Comparison of ENCODE assay signal across 9 cellular contexts in the genomic region with DNA sequence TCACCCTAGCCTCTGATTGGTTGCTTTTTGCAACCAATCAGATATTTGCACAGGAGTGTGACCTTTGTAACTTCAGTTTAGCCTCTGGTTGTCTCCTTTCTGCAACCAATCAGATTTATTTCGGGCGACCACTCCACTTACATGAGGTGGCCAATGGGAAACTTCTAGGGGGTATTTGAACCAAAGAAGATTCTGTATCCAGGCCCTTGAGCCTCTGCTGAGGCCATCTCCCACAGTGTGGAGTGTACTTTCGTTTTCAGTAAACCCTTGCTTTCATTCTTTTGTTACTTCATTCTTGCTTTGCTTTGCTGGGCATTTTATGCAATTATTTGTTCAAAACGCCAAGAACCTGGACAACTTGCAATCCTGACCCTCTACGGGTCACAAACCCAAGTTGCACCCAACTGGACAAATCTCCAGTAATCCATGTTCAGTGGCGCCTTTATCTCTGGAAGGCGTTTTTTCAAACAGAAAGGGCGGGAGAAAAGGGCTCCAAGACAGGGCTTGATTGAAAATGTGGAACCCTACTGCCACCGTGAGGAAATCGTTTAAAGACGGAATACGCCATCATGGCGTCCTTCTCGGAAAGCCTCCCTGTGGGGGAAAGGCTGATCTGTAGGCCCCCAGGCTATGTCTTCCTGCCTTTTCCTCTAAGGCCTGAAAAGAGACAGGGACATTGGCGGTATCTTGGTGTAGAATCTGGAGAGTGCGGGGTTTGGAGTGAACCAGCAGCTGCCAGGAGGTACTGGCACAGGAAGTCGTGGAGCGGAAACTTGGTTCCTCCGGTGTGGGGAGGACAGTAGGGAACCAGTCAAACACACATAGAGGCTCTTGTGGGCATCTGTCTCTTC.
A peak's percentile ranks its signal among the peaks of the same experiment; 100 is the strongest.
DNase-seq lines count a peak whose midpoint lies in the region; FAIRE-seq and TF ChIP-seq lines count a peak whose summit lies in the region.
"Had no signal": no experiment of that assay in that cellular context is flagged by ENCODE, and none has a peak within 500 bp of the region (broad histone marks: within the 10 kb centered on the region; RNA-seq: fewer than 3 reads in every experiment).

No MANE protein-coding gene starts in this region.

- no peak overlapping the region for H3K56ac ChIP-seq in H1 (replicated peaks; ENCODE audit: insufficient read length, low read depth, low read length)

- no peaks in the 10 kb centered on the region for H3K4me1 Mint-ChIP-seq in endothelial cell (ENCODE audit: unreplicated experiment)

- no peak overlapping the region for H3K4ac ChIP-seq in H1 (replicated peaks; ENCODE audit: insufficient read length, low read depth, low read length)

- no peaks in the 10 kb centered on the region for H3K23me2 ChIP-seq in H1 (ENCODE audit: low read depth, low read length)

- no peak overlapping the region for H3K23ac ChIP-seq in H1 (ENCODE audit: insufficient read length)

- H2AK5ac ChIP-seq in H1 (ENCODE audit: low read depth, low read length), result no peak overlapping the region

- TF ChIP-seq CTCF in H1 (IDR thresholded peaks at IDR 0.05; ENCODE audit: control extremely low read depth in 1 of 3, insufficient read depth in 1 of 3, low read depth in 1 of 3, low read length in 3 of 3), result no peak
- peak in 2 of 6 experiments; percentile 63 to 66 for TF ChIP-seq CTCF in thyroid gland (IDR thresholded peaks at IDR 0.05)
- no peak for TF ChIP-seq CTCF in endothelial cell (IDR thresholded peaks at IDR 0.05; ENCODE audit: unreplicated experiment)
- no peak for TF ChIP-seq CTCF in PC-9 (conservative IDR thresholded peaks at IDR 0.05)

- CTCF ChIA-PET in H1 (lab: Charles Lee; ENCODE audit: partially characterized antibody) (no interaction called here), PC-9 (lab: Charles Lee) (no interaction called here)

- H3K79me2 ChIP-seq in H1 (ENCODE audit: control insufficient read depth in 1 of 2, insufficient read depth in 2 of 2, low read length in 2 of 2) (no peaks in the 10 kb centered on the region), PC-9 (ENCODE audit: low read depth) (no peaks in the 10 kb centered on the region)

- H2AFZ ChIP-seq in H1 (ENCODE audit: low read length), result no peak overlapping the region
- no peak overlapping the region for H2AFZ ChIP-seq in PC-9

- no peak overlapping the region for H4K5ac ChIP-seq in H1 (ENCODE audit: insufficient read length, low read depth, low read length)

- peaks cover 13% of the 10 kb centered on the region for H3K36me3 Mint-ChIP-seq in endothelial cell (ENCODE audit: low read depth, unreplicated experiment)

- no peak overlapping the region for H3K4me3 ChIP-seq in H1 (ENCODE audit: extremely low read depth in 1 of 4, insufficient read depth in 2 of 4, low read depth in 3 of 4, low read length in 4 of 4)
- H3K4me3 ChIP-seq in thyroid gland (replicated peaks in 1 of 3), result peak overlapping the region in 1 of 3 donors; percentile 19
- H3K4me3 ChIP-seq in PC-9, result no peak overlapping the region
- H3K4me3 ChIP-seq: SJSA1 had no signal

- FAIRE-seq in H1 (lab: Jason Lieb, UNC), result peak; percentile 19

- no peak overlapping the region for H3K14ac ChIP-seq in H1 (ENCODE audit: insufficient read length)

- no peak for TF ChIP-seq RAD21 in H1 (IDR thresholded peaks at IDR 0.05 in 1 of 2, conservative IDR thresholded peaks at IDR 0.05 in 1 of 2; ENCODE audit: low read depth in 2 of 2, low read length in 2 of 2)

- H2BK15ac ChIP-seq in H1 (ENCODE audit: low read length), result no peak overlapping the region

- H3K27ac Mint-ChIP-seq in endothelial cell (ENCODE audit: unreplicated experiment), result no peak overlapping the region

- H3K4me2 ChIP-seq in H1 (ENCODE audit: insufficient read depth in 1 of 2, low read depth in 2 of 2, low read length in 2 of 2), result no peak overlapping the region
- H3K4me2 ChIP-seq in PC-9, result no peak overlapping the region

- peaks cover 5% of the 10 kb centered on the region for H3K9me3 Mint-ChIP-seq in endothelial cell (ENCODE audit: unreplicated experiment)

- H3K79me1 ChIP-seq in H1 (ENCODE audit: low read depth, low read length), result no peaks in the 10 kb centered on the region

- H4K91ac ChIP-seq in H1 (replicated peaks; ENCODE audit: insufficient read length, low read length), result no peak overlapping the region

- H3K27me3 ChIP-seq in H1 (replicated peaks in 1 of 4; ENCODE audit: control insufficient read depth in 3 of 4, extremely low read depth in 1 of 4, insufficient read depth in 3 of 4, low read length in 3 of 4), result no peaks in the 10 kb centered on the region
- no peaks in the 10 kb centered on the region for H3K27me3 ChIP-seq in thyroid gland
- H3K27me3 ChIP-seq in PC-9 (ENCODE audit: insufficient read depth, low read depth), result no peaks in the 10 kb centered on the region
- H3K27me3 ChIP-seq: SJSA1 had no signal

- WGBS in H1 (ENCODE audit: extremely low coverage in 1 of 2, insufficient coverage in 1 of 2, insufficient read length in 1 of 2, insufficient replicate concordance in 2 of 2, low coverage in 1 of 2, low lambda C conversion rate in 2 of 2, missing lambda C conversion rate in 1 of 2), 2 experiments, result 92% methylated on average over 16 of the region's 19 CpGs; no CpG with 5 or more reads in 1 of the 2 experiments
- WGBS in thyroid gland, 2 donors, result 95 to 97% methylated on average over 19 of the region's 19 CpGs

- no peak overlapping the region for H3K27ac ChIP-seq in H1 (ENCODE audit: low read depth, low read length)
- peak overlapping the region in 2 of 3 donors; percentile 76 to 84 for H3K27ac ChIP-seq in thyroid gland
- H3K27ac ChIP-seq in PC-9, result no peak overlapping the region
- H3K27ac ChIP-seq: SJSA1 had no signal

- H2BK5ac ChIP-seq in H1 (ENCODE audit: low read depth, low read length), result no peak overlapping the region

- H2BK120ac ChIP-seq in H1 (replicated peaks; ENCODE audit: low read depth, low read length), result no peak overlapping the region

- intact Hi-C loops in thyroid gland (cut with DNase I) (no loop called here), PC-9 (cut with micrococcal nuclease; ENCODE audit: unreplicated experiment) (no loop called here)

- H3K9me3 ChIP-seq in H1 (ENCODE audit: insufficient read depth in 2 of 2, low read depth in 1 of 2, low read length in 1 of 2), result no peaks in the 10 kb centered on the region
- no peaks in the 10 kb centered on the region for H3K9me3 ChIP-seq in thyroid gland
- peaks cover 16% of the 10 kb centered on the region for H3K9me3 ChIP-seq in PC-9 (ENCODE audit: insufficient read depth, low read depth)
- H3K9me3 ChIP-seq: SJSA1 had no signal

- H3K4me1 ChIP-seq in H1 (replicated peaks in 1 of 4; ENCODE audit: control insufficient read depth in 3 of 4, insufficient read depth in 4 of 4, low read length in 3 of 4) (no peaks in the 10 kb centered on the region), thyroid gland (no peaks in the 10 kb centered on the region), PC-9 (replicated peaks; ENCODE audit: insufficient read depth) (no peaks in the 10 kb centered on the region)
- H3K4me1 ChIP-seq: SJSA1 had no signal

- no peaks in the 10 kb centered on the region for H3F3A ChIP-seq in PC-9 (ENCODE audit: insufficient read depth, low read depth)

- no peak overlapping the region for H3K18ac ChIP-seq in H1 (ENCODE audit: extremely low read depth, low read length)

- no peak overlapping the region for H4K8ac ChIP-seq in H1 (ENCODE audit: extremely low read depth, insufficient read depth, low read length)

- no peak overlapping the region for H2BK20ac ChIP-seq in H1 (ENCODE audit: low read length)

- no peak for TF ChIP-seq POLR2A in H1 (IDR thresholded peaks at IDR 0.05; ENCODE audit: control extremely low read depth in 1 of 2, low read depth in 2 of 2, low read length in 2 of 2)
- TF ChIP-seq POLR2A in thyroid gland (IDR thresholded peaks at IDR 0.05), result no peak

- POLR2A ChIA-PET in H1 (lab: Charles Lee; ENCODE audit: partially characterized antibody) (no interaction called here), PC-9 (lab: Charles Lee; ENCODE audit: unreplicated experiment) (no interaction called here)

- no TSS peak for BruUV-seq in PC-9 (replicated peaks; lab: Mats Ljungman, UMichigan)

- no peak overlapping the region for H3K4me3 Mint-ChIP-seq in endothelial cell (ENCODE audit: unreplicated experiment)

- DNase-seq in activated T-cell treated with anti-CD3 and anti-CD28 coated beads, Interleukin-2, amount 50 U/mL, for 1 hour, result peak; percentile 71
- no peak for DNase-seq in activated T-cell treated with anti-CD3 and anti-CD28 coated beads for 4 hours
- peak; percentile 52 to 69 for DNase-seq in NCI-H1930 (lab: John Stamatoyannopoulos, UW)
- DNase-seq in H1 (ENCODE audit: low read depth in 1 of 2, low spot score in 2 of 2), result no peak
- no peak for DNase-seq in thyroid gland
- DNase-seq in kidney glomerular epithelial cell (lab: John Stamatoyannopoulos, UW), result no peak
- no peak for DNase-seq in endothelial cell (ENCODE audit: low spot score)
- DNase-seq in PC-9, result no peak

- TF ChIP-seq EP300 in H1 (IDR thresholded peaks at IDR 0.05; ENCODE audit: borderline replicate concordance in 1 of 2, low read depth in 2 of 2, low read length in 2 of 2), result no peak

- H2BK12ac ChIP-seq in H1 (ENCODE audit: low read depth, low read length), result no peak overlapping the region

- H3K9ac ChIP-seq in H1 (replicated peaks in 1 of 4; ENCODE audit: extremely low read depth in 1 of 4, low read depth in 3 of 4, low read length in 3 of 4), result no peak overlapping the region

- H3K36me3 ChIP-seq in H1 (ENCODE audit: control insufficient read depth in 2 of 4, insufficient read depth in 4 of 4, low read length in 3 of 4) (peaks cover 0 to 24% (median 2%) of the 10 kb centered on the region in 4 experiments; a peak in 4 of 8 replicates), thyroid gland (no peaks in the 10 kb centered on the region), PC-9 (ENCODE audit: low read depth) (no peaks in the 10 kb centered on the region; the same call in 1 of the 2 replicates)
- H3K36me3 ChIP-seq: SJSA1 had no signal

- no peaks in the 10 kb centered on the region for H3K9me2 ChIP-seq in PC-9 (ENCODE audit: insufficient read depth)

- H3K27me3 Mint-ChIP-seq in endothelial cell (ENCODE audit: unreplicated experiment), result peaks cover 2% of the 10 kb centered on the region

- H4K20me1 ChIP-seq in H1 (replicated peaks in 1 of 2; ENCODE audit: control insufficient read depth in 1 of 2, insufficient read depth in 2 of 2, low read length in 2 of 2) (no peaks in the 10 kb centered on the region), PC-9 (ENCODE audit: insufficient read depth) (no peaks in the 10 kb centered on the region)

TF ChIP-seq in H1, 55 proteins besides CTCF, POLR2A, EP300 and RAD21:
- TF ChIP-seq SP1 (IDR thresholded peaks at IDR 0.05; ENCODE audit: low read depth, low read length), result no peak
- TF ChIP-seq, protein P1, sequence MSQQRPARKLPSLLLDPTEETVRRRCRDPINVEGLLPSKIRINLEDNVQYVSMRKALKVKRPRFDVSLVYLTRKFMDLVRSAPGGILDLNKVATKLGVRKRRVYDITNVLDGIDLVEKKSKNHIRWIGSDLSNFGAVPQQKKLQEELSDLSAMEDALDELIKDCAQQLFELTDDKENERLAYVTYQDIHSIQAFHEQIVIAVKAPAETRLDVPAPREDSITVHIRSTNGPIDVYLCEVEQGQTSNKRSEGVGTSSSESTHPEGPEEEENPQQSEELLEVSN (IDR thresholded peaks at IDR 0.05), result 0 out of 2 replicates have a peak, but pooled peaks have one; percentile 14

Comparison
In these comparisons a context has a peak if more than half of its experiments do, and no peak if none do; other contexts are left out.
1. DNase-seq: peak in activated T-cell treated with anti-CD3 and anti-CD28 coated beads, Interleukin-2, amount 50 U/mL, for 1 hour (single experiment) and NCI-H1930 (2 of 2); none in activated T-cell treated with anti-CD3 and anti-CD28 coated beads for 4 hours (single experiment), H1 (0 of 2), thyroid gland (0 of 2), kidney glomerular epithelial cell (single experiment), endothelial cell (single experiment) and PC-9 (0 of 2).
2. H3K27ac ChIP-seq: peak in thyroid gland (2 of 3); none in H1 (single experiment) and PC-9 (single experiment).